ENCODE assay signal across 16 cellular contexts in the genomic region with DNA sequence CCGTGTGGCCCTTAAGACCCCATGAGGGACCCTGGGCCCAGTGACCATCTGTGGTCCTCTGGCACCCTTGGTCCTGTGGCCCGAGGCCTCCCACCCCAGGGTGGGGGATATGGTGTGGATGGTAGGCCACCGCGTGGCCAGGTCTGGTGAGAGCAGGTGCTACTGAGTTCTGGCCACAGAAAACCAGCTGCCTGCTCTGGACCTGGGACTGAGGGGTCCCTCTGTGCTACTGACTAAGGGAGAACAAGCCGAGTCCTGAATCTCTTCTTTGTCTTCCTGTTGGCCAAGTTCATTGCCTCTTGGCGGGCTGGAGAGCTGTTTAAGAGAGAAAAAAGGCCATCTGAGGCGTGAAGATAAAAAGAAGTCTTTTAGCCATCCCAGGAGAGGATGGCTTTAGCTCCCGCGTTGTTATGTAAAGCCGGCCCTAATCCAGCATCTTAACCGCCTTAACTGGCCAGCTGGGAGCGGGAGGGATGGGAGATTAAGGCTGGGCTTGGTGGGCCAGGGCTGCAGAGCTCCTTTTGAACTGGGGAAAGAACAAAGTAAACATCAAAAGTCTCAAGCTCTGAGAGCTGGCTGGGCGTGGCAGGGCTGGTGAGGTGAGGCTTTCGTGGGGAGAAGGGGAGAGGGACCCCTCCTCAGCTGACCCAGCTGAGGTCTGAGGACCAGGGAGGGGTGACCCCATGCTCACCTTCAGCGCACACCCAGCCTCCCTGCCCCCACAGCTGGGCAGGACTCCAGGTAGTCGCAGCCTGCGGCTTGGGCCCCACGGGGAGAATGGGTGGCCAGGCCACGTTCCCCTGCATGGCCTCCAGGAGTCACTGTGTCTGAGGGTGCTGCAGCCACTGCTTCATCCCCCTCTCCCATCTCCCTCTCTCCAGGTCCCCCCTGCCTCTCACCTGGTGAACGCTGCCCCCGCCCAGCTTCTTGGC.
A peak's percentile ranks its signal among the peaks of the same experiment; 100 is the strongest.
DNase-seq lines count a peak whose midpoint lies in the region; ATAC-seq and TF ChIP-seq lines count a peak whose summit lies in the region.
"Had no signal": no experiment of that assay in that cellular context is flagged by ENCODE, and none has a peak within 500 bp of the region (broad histone marks: within the 10 kb centered on the region; RNA-seq: fewer than 3 reads in every experiment).

No MANE protein-coding gene starts in this region.

- H3K27me3 Mint-ChIP-seq in CD4-positive, CD25-positive, alpha-beta regulatory T cell, result no peaks in the 10 kb centered on the region
- no peaks in the 10 kb centered on the region for H3K27me3 Mint-ChIP-seq in activated naive CD8-positive, alpha-beta T cell treated with anti-CD3 and anti-CD28 coated beads, Interleukin-2, amount 50 U/mL, for 24 hours
- no peaks in the 10 kb centered on the region for H3K27me3 Mint-ChIP-seq in activated T-helper 1 cell treated with anti-CD3 and anti-CD28 coated beads, Interleukin-12 subunit alpha, Interleukin-12 subunit beta, Interleukin-2, Interleukin-4 antibody, amounts not matched to agents 30 ng/mL and 10 ng/mL and 1 ng/mL, durations not matched to agents 14 hours and 24 hours and 36 hours (ENCODE audit: insufficient read depth)
- H3K27me3 Mint-ChIP-seq: activated CD4-positive, alpha-beta memory T cell treated with anti-CD3 and anti-CD28 coated beads for 36 hours had no signal

- no peaks in the 10 kb centered on the region for H3K27me3 ChIP-seq in CD4-positive, CD25-positive, alpha-beta regulatory T cell (ENCODE audit: control insufficient read depth, insufficient read depth, low read length)
- H3K27me3 ChIP-seq in esophagus squamous epithelium, result no peaks in the 10 kb centered on the region
- H3K27me3 ChIP-seq: body of pancreas, vagina had no signal

- DNase-seq in CD4-positive, CD25-positive, alpha-beta regulatory T cell, result no peak
- peak; percentile 97 for DNase-seq in NCI-H82 (lab: John Stamatoyannopoulos, UW)
- DNase-seq in esophagus squamous epithelium (lab: John Stamatoyannopoulos, UW), result no peak
- peak; percentile 77 for DNase-seq in pons (ENCODE audit: low spot score)
- DNase-seq in stimulated activated CD4-positive, alpha-beta T cell treated with anti-CD3 and anti-CD28 coated beads, Interleukin-4, amount 100 ng/mL, for 4 hours, result no peak
- no peak for DNase-seq in activated naive CD8-positive, alpha-beta T cell treated with anti-CD3 and anti-CD28 coated beads, Interleukin-2, amount 50 U/mL, for 24 hours
- DNase-seq in glomerular visceral epithelial cell (ENCODE audit: extremely low spot score), result no peak
- no peak for DNase-seq in activated T-helper 1 cell treated with anti-CD3 and anti-CD28 coated beads, Interleukin-12 subunit alpha, Interleukin-12 subunit beta, Interleukin-2, Interleukin-4 antibody, amounts not matched to agents 30 ng/mL and 10 ng/mL and 1 ng/mL, durations not matched to agents 14 hours and 24 hours and 36 hours (ENCODE audit: low spot score)
- DNase-seq: activated CD4-positive, alpha-beta memory T cell treated with anti-CD3 and anti-CD28 coated beads for 36 hours; activated gamma-delta T cell; DMS79; NCI-H2029; T1000 had no signal

- no peaks in the 10 kb centered on the region for H3K4me1 ChIP-seq in CD4-positive, CD25-positive, alpha-beta regulatory T cell (ENCODE audit: control insufficient read depth, insufficient read depth, low read length, poor library complexity, severe bottlenecking)
- peaks cover 0 to 66% (median 10%) of the 10 kb centered on the region in 3 donors for H3K4me1 ChIP-seq in esophagus squamous epithelium
- H3K4me1 ChIP-seq: body of pancreas had no signal

- no peak overlapping the region for H3K27ac ChIP-seq in CD4-positive, CD25-positive, alpha-beta regulatory T cell (ENCODE audit: insufficient read depth, low read length, poor library complexity, severe bottlenecking)
- H3K27ac ChIP-seq in esophagus squamous epithelium, result peak overlapping the region; percentile 21 to 93 (median 82)
- H3K27ac ChIP-seq: body of pancreas, vagina had no signal

- WGBS in esophagus squamous epithelium, 2 donors, result 70 to 72% methylated on average over 19 to 20 of the region's 21 CpGs

- no peak for TF ChIP-seq POLR2A in esophagus squamous epithelium (IDR thresholded peaks at IDR 0.05)

- TF ChIP-seq CTCF in esophagus squamous epithelium (IDR thresholded peaks at IDR 0.05), result no peak

- no peaks in the 10 kb centered on the region for H3K36me3 ChIP-seq in CD4-positive, CD25-positive, alpha-beta regulatory T cell (ENCODE audit: control insufficient read depth, insufficient read depth, low read length)
- peaks cover 0 to 4% (median 0%) of the 10 kb centered on the region in 3 donors for H3K36me3 ChIP-seq in esophagus squamous epithelium
- H3K36me3 ChIP-seq: vagina had no signal

- no peak overlapping the region for H3K4me3 Mint-ChIP-seq in CD4-positive, CD25-positive, alpha-beta regulatory T cell
- no peak overlapping the region for H3K4me3 Mint-ChIP-seq in activated naive CD8-positive, alpha-beta T cell treated with anti-CD3 and anti-CD28 coated beads, Interleukin-2, amount 50 U/mL, for 24 hours
- no peak overlapping the region for H3K4me3 Mint-ChIP-seq in activated T-helper 1 cell treated with anti-CD3 and anti-CD28 coated beads, Interleukin-12 subunit alpha, Interleukin-12 subunit beta, Interleukin-2, Interleukin-4 antibody, amounts not matched to agents 30 ng/mL and 10 ng/mL and 1 ng/mL, durations not matched to agents 14 hours and 24 hours and 36 hours
- H3K4me3 Mint-ChIP-seq: activated CD4-positive, alpha-beta memory T cell treated with anti-CD3 and anti-CD28 coated beads for 36 hours had no signal

- H3K36me3 Mint-ChIP-seq in CD4-positive, CD25-positive, alpha-beta regulatory T cell, result peaks cover 10% of the 10 kb centered on the region
- no peaks in the 10 kb centered on the region for H3K36me3 Mint-ChIP-seq in activated naive CD8-positive, alpha-beta T cell treated with anti-CD3 and anti-CD28 coated beads, Interleukin-2, amount 50 U/mL, for 24 hours (ENCODE audit: low read depth)
- H3K36me3 Mint-ChIP-seq in activated T-helper 1 cell treated with anti-CD3 and anti-CD28 coated beads, Interleukin-12 subunit alpha, Interleukin-12 subunit beta, Interleukin-2, Interleukin-4 antibody, amounts not matched to agents 30 ng/mL and 10 ng/mL and 1 ng/mL, durations not matched to agents 14 hours and 24 hours and 36 hours (ENCODE audit: low read depth), result no peaks in the 10 kb centered on the region
- H3K36me3 Mint-ChIP-seq: activated CD4-positive, alpha-beta memory T cell treated with anti-CD3 and anti-CD28 coated beads for 36 hours had no signal

- intact Hi-C loops in esophagus squamous epithelium (cut with DNase I), result no loop called here
- intact Hi-C loops in activated T-helper 1 cell treated with anti-CD3 and anti-CD28 coated beads, Interleukin-12 subunit alpha, Interleukin-12 subunit beta, Interleukin-2, Interleukin-4 antibody, amounts not matched to agents 30 ng/mL and 10 ng/mL and 1 ng/mL, durations not matched to agents 14 hours and 24 hours and 36 hours (cut with micrococcal nuclease), result no loop called here

- H3K9me3 Mint-ChIP-seq in CD4-positive, CD25-positive, alpha-beta regulatory T cell, result no peaks in the 10 kb centered on the region
- H3K9me3 Mint-ChIP-seq in activated naive CD8-positive, alpha-beta T cell treated with anti-CD3 and anti-CD28 coated beads, Interleukin-2, amount 50 U/mL, for 24 hours, result no peaks in the 10 kb centered on the region
- no peaks in the 10 kb centered on the region for H3K9me3 Mint-ChIP-seq in activated T-helper 1 cell treated with anti-CD3 and anti-CD28 coated beads, Interleukin-12 subunit alpha, Interleukin-12 subunit beta, Interleukin-2, Interleukin-4 antibody, amounts not matched to agents 30 ng/mL and 10 ng/mL and 1 ng/mL, durations not matched to agents 14 hours and 24 hours and 36 hours
- H3K9me3 Mint-ChIP-seq: activated CD4-positive, alpha-beta memory T cell treated with anti-CD3 and anti-CD28 coated beads for 36 hours had no signal

- H3K9me3 ChIP-seq in CD4-positive, CD25-positive, alpha-beta regulatory T cell (ENCODE audit: control insufficient read depth in 2 of 2, low read length in 2 of 2), result no peaks in the 10 kb centered on the region
- no peaks in the 10 kb centered on the region for H3K9me3 ChIP-seq in esophagus squamous epithelium
- H3K9me3 ChIP-seq: body of pancreas, vagina had no signal

- peaks cover 0 to 9% (median 2%) of the 10 kb centered on the region in 4 donors for H3K4me1 Mint-ChIP-seq in CD4-positive, CD25-positive, alpha-beta regulatory T cell
- peaks cover 2% of the 10 kb centered on the region for H3K4me1 Mint-ChIP-seq in activated naive CD8-positive, alpha-beta T cell treated with anti-CD3 and anti-CD28 coated beads, Interleukin-2, amount 50 U/mL, for 24 hours
- H3K4me1 Mint-ChIP-seq in activated T-helper 1 cell treated with anti-CD3 and anti-CD28 coated beads, Interleukin-12 subunit alpha, Interleukin-12 subunit beta, Interleukin-2, Interleukin-4 antibody, amounts not matched to agents 30 ng/mL and 10 ng/mL and 1 ng/mL, durations not matched to agents 14 hours and 24 hours and 36 hours (ENCODE audit: low read depth), result peaks cover 9% of the 10 kb centered on the region

- no peak for ATAC-seq in CD4-positive, CD25-positive, alpha-beta regulatory T cell (ENCODE audit: low read depth in 2 of 2)
- ATAC-seq in activated naive CD8-positive, alpha-beta T cell treated with anti-CD3 and anti-CD28 coated beads, Interleukin-2, amount 50 U/mL, for 24 hours, result no peak
- ATAC-seq: body of pancreas had no signal

- peak overlapping the region in 2 of 3 donors; percentile 51 to 52 for H3K27ac Mint-ChIP-seq in CD4-positive, CD25-positive, alpha-beta regulatory T cell
- H3K27ac Mint-ChIP-seq in activated naive CD8-positive, alpha-beta T cell treated with anti-CD3 and anti-CD28 coated beads, Interleukin-2, amount 50 U/mL, for 24 hours, result no peak overlapping the region
- H3K27ac Mint-ChIP-seq in activated T-helper 1 cell treated with anti-CD3 and anti-CD28 coated beads, Interleukin-12 subunit alpha, Interleukin-12 subunit beta, Interleukin-2, Interleukin-4 antibody, amounts not matched to agents 30 ng/mL and 10 ng/mL and 1 ng/mL, durations not matched to agents 14 hours and 24 hours and 36 hours, result no peak overlapping the region
- H3K27ac Mint-ChIP-seq: activated CD4-positive, alpha-beta memory T cell treated with anti-CD3 and anti-CD28 coated beads for 36 hours had no signal

- H3K4me3 ChIP-seq in CD4-positive, CD25-positive, alpha-beta regulatory T cell (ENCODE audit: low read depth, low read length), result no peak overlapping the region
- no peak overlapping the region for H3K4me3 ChIP-seq in esophagus squamous epithelium
- H3K4me3 ChIP-seq: body of pancreas, lung, vagina had no signal

Comparison
In these comparisons a context has a peak if more than half of its experiments do, and no peak if none do; other contexts are left out.
1. DNase-seq: peak in NCI-H82 (single experiment) and pons (single experiment); none in CD4-positive, CD25-positive, alpha-beta regulatory T cell (0 of 3), esophagus squamous epithelium (single experiment), stimulated activated CD4-positive, alpha-beta T cell treated with anti-CD3 and anti-CD28 coated beads, Interleukin-4, amount 100 ng/mL, for 4 hours (0 of 2), activated naive CD8-positive, alpha-beta T cell treated with anti-CD3 and anti-CD28 coated beads, Interleukin-2, amount 50 U/mL, for 24 hours (single experiment), glomerular visceral epithelial cell (single experiment) and activated T-helper 1 cell treated with anti-CD3 and anti-CD28 coated beads, Interleukin-12 subunit alpha, Interleukin-12 subunit beta, Interleukin-2, Interleukin-4 antibody, amounts not matched to agents 30 ng/mL and 10 ng/mL and 1 ng/mL, durations not matched to agents 14 hours and 24 hours and 36 hours (single experiment).
2. H3K27ac Mint-ChIP-seq: peak in CD4-positive, CD25-positive, alpha-beta regulatory T cell (2 of 3); none in activated naive CD8-positive, alpha-beta T cell treated with anti-CD3 and anti-CD28 coated beads, Interleukin-2, amount 50 U/mL, for 24 hours (single experiment) and activated T-helper 1 cell treated with anti-CD3 and anti-CD28 coated beads, Interleukin-12 subunit alpha, Interleukin-12 subunit beta, Interleukin-2, Interleukin-4 antibody, amounts not matched to agents 30 ng/mL and 10 ng/mL and 1 ng/mL, durations not matched to agents 14 hours and 24 hours and 36 hours (single experiment).